Comparison of ENCODE assay signal across 14 cellular contexts in the genomic region with DNA sequence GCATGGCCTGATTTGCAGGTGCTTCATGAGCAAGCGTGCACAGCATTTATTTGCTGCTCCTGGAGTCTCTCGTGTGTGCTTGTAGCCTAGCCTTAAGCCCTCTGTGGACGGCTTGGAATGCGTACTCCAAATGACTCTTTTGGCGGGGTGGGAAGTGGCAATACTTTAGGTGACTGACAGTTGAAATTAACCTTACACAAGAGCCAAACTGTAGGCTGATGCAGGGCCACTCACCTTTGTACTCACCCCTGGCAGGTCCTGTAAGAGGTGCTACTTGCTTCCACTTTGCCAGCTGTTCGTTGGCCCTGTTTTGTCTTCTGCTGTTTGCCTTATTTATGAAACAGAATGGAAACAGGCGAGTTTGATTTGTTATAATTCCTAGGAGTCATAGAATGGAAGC. TPM values are rescaled to one million over a fixed set of nuclear protein-coding genes. Genes with fewer than 3 reads are reported as not detected.
DNase-seq lines count a peak whose midpoint lies in the region; ATAC-seq and TF ChIP-seq lines count a peak whose summit lies in the region.
"Had no signal": no experiment of that assay in that cellular context is flagged by ENCODE, and none has a peak within 500 bp of the region (broad histone marks: within the 10 kb centered on the region; RNA-seq: fewer than 3 reads in every experiment).

No MANE protein-coding gene starts in this region.

- H3K27ac ChIP-seq in liver (ENCODE audit: low read depth in 1 of 2, low read length in 2 of 2) (peak overlapping the region; percentile 67 to 70), upper lobe of right lung (no peak overlapping the region), WERI-Rb-1 (no peak overlapping the region)

- DNase-seq in stimulated activated naive CD8-positive, alpha-beta T cell treated with anti-CD3 and anti-CD28 coated beads, Interleukin-15, Interleukin-2, amounts not matched to agents 100 U/mL and 50 U/mL, for 24 hours, result no peak
- no peak for DNase-seq in activated CD4-positive, alpha-beta memory T cell treated with anti-CD3 and anti-CD28 coated beads for 36 hours
- peak; percentile 61 for DNase-seq in upper lobe of right lung
- DNase-seq in T-helper 9 cell, result no peak
- no peak for DNase-seq in WERI-Rb-1
- DNase-seq: DND-41, mesendoderm, MG63, NCI-H2081 treated with DMSO at 0.1 percent for 48 hours, NCI-H82 had no signal

- H3K9me3 Mint-ChIP-seq in stimulated activated naive CD8-positive, alpha-beta T cell treated with anti-CD3 and anti-CD28 coated beads, Interleukin-15, Interleukin-2, amounts not matched to agents 100 ng/mL and 50 ng/mL, for 24 hours, result no peaks in the 10 kb centered on the region
- H3K9me3 Mint-ChIP-seq in activated CD4-positive, alpha-beta memory T cell treated with anti-CD3 and anti-CD28 coated beads for 36 hours, result no peaks in the 10 kb centered on the region

- TF ChIP-seq CTCF in liver (IDR thresholded peaks at IDR 0.05; ENCODE audit: low read depth, low read length, missing input control) (no peak), upper lobe of right lung (IDR thresholded peaks at IDR 0.05) (no peak), WERI-Rb-1 (IDR thresholded peaks at IDR 0.05; ENCODE audit: low read depth, low read length) (no peak)

- H3K4me1 Mint-ChIP-seq in stimulated activated naive CD8-positive, alpha-beta T cell treated with anti-CD3 and anti-CD28 coated beads, Interleukin-15, Interleukin-2, amounts not matched to agents 100 ng/mL and 50 ng/mL, for 24 hours (ENCODE audit: low read depth), result peaks cover 73% of the 10 kb centered on the region
- peaks cover 66% of the 10 kb centered on the region for H3K4me1 Mint-ChIP-seq in activated CD4-positive, alpha-beta memory T cell treated with anti-CD3 and anti-CD28 coated beads for 36 hours (ENCODE audit: low read depth)

- no peaks in the 10 kb centered on the region for H3K27me3 ChIP-seq in liver (ENCODE audit: control insufficient read depth in 4 of 4, insufficient read depth in 4 of 4, low read length in 3 of 4)
- H3K27me3 ChIP-seq in upper lobe of right lung, result no peaks in the 10 kb centered on the region
- H3K27me3 ChIP-seq in WERI-Rb-1 (ENCODE audit: insufficient read depth, low read depth, severe bottlenecking), result no peaks in the 10 kb centered on the region
- H3K27me3 ChIP-seq: MG63 had no signal

- peak overlapping the region; percentile 92 for H3K27ac Mint-ChIP-seq in stimulated activated naive CD8-positive, alpha-beta T cell treated with anti-CD3 and anti-CD28 coated beads, Interleukin-15, Interleukin-2, amounts not matched to agents 100 ng/mL and 50 ng/mL, for 24 hours
- H3K27ac Mint-ChIP-seq in activated CD4-positive, alpha-beta memory T cell treated with anti-CD3 and anti-CD28 coated beads for 36 hours, result peak overlapping the region; percentile 84

- H3K4me1 ChIP-seq in liver (ENCODE audit: control insufficient read depth in 4 of 4, insufficient read depth in 4 of 4, low read length in 3 of 4) (peaks cover 15 to 58% (median 42%) of the 10 kb centered on the region in 4 donors), upper lobe of right lung (peaks cover 41% of the 10 kb centered on the region)

- H3K9me3 ChIP-seq in liver (ENCODE audit: control insufficient read depth in 4 of 4, low read length in 3 of 4) (no peaks in the 10 kb centered on the region), upper lobe of right lung (no peaks in the 10 kb centered on the region), WERI-Rb-1 (ENCODE audit: severe bottlenecking) (no peaks in the 10 kb centered on the region)
- H3K9me3 ChIP-seq: MG63 had no signal

- ATAC-seq in stimulated activated naive CD8-positive, alpha-beta T cell treated with anti-CD3 and anti-CD28 coated beads, Interleukin-15, Interleukin-2, amounts not matched to agents 100 U/mL and 50 U/mL, for 24 hours, result no peak
- ATAC-seq in upper lobe of right lung (peak; percentile 85), GM19463 (IDR thresholded peaks at IDR 0.05; ENCODE audit: unreplicated experiment) (no peak)

- no peak overlapping the region for H3K4me3 ChIP-seq in liver (ENCODE audit: low read depth in 1 of 3, low read length in 3 of 3)
- H3K4me3 ChIP-seq in upper lobe of right lung, result no peak overlapping the region
- H3K4me3 ChIP-seq in WERI-Rb-1 (ENCODE audit: low read depth, low read length), result no peak overlapping the region
- H3K4me3 ChIP-seq: MG63, skin epidermis had no signal

- no peak overlapping the region for H3K4me3 Mint-ChIP-seq in stimulated activated naive CD8-positive, alpha-beta T cell treated with anti-CD3 and anti-CD28 coated beads, Interleukin-15, Interleukin-2, amounts not matched to agents 100 ng/mL and 50 ng/mL, for 24 hours
- H3K4me3 Mint-ChIP-seq in activated CD4-positive, alpha-beta memory T cell treated with anti-CD3 and anti-CD28 coated beads for 36 hours, result no peak overlapping the region

- 45% methylated on average over 7 of the region's 7 CpGs for WGBS in liver

- H3K36me3 ChIP-seq in liver (ENCODE audit: control insufficient read depth in 4 of 4, insufficient read depth in 3 of 4, low read depth in 1 of 4, low read length in 3 of 4), result peaks cover 3 to 20% (median 14%) of the 10 kb centered on the region in 4 donors
- H3K36me3 ChIP-seq in upper lobe of right lung, result peaks cover 37% of the 10 kb centered on the region
- peaks cover 61% of the 10 kb centered on the region for H3K36me3 ChIP-seq in WERI-Rb-1

- POLR2A ChIA-PET in activated CD4-positive, alpha-beta memory T cell treated with anti-CD3 and anti-CD28 coated beads for 36 hours (lab: Charles Lee), result interaction anchor here (1.2 to 1.4 kb wide), 2 partner anchors 14 to 23 kb away, joined by 3 to 6 read pairs; a partner anchor contains a TSS

- TF ChIP-seq RAD21 in liver (IDR thresholded peaks at IDR 0.05), result peak; percentile 25 to 44

- CTCF ChIA-PET in activated CD4-positive, alpha-beta memory T cell treated with anti-CD3 and anti-CD28 coated beads for 36 hours (lab: Charles Lee), result interaction anchor here (1.7 kb wide), 1 partner anchor 9 kb away, joined by 4 read pairs; no protein-coding TSS in a partner anchor

- intact Hi-C loops in activated CD4-positive, alpha-beta memory T cell treated with anti-CD3 and anti-CD28 coated beads for 36 hours (cut with micrococcal nuclease), result loop anchor here (2.0 to 10.0 kb wide), 2 partner anchors 103 to 241 kb away; a partner anchor contains a TSS
- intact Hi-C loops in upper lobe of right lung (cut with DNase I), result no loop called here

- H3K36me3 Mint-ChIP-seq in stimulated activated naive CD8-positive, alpha-beta T cell treated with anti-CD3 and anti-CD28 coated beads, Interleukin-15, Interleukin-2, amounts not matched to agents 100 ng/mL and 50 ng/mL, for 24 hours (ENCODE audit: low read depth), result peaks cover 56% of the 10 kb centered on the region
- peaks cover 33% of the 10 kb centered on the region for H3K36me3 Mint-ChIP-seq in activated CD4-positive, alpha-beta memory T cell treated with anti-CD3 and anti-CD28 coated beads for 36 hours

- H3K9ac ChIP-seq in liver (ENCODE audit: low read depth in 1 of 2, low read length in 2 of 2), result no peak overlapping the region

- no peaks in the 10 kb centered on the region for H3K27me3 Mint-ChIP-seq in stimulated activated naive CD8-positive, alpha-beta T cell treated with anti-CD3 and anti-CD28 coated beads, Interleukin-15, Interleukin-2, amounts not matched to agents 100 ng/mL and 50 ng/mL, for 24 hours
- no peaks in the 10 kb centered on the region for H3K27me3 Mint-ChIP-seq in activated CD4-positive, alpha-beta memory T cell treated with anti-CD3 and anti-CD28 coated beads for 36 hours

TF ChIP-seq in liver, 16 proteins besides CTCF, POLR2A, EP300 and RAD21 (continues in another document):
- TF ChIP-seq NR2F2 (IDR thresholded peaks at IDR 0.05), result peak; percentile 69
- TF ChIP-seq HNF4G (IDR thresholded peaks at IDR 0.05), result peak; percentile 81
- TF ChIP-seq, protein P1, sequence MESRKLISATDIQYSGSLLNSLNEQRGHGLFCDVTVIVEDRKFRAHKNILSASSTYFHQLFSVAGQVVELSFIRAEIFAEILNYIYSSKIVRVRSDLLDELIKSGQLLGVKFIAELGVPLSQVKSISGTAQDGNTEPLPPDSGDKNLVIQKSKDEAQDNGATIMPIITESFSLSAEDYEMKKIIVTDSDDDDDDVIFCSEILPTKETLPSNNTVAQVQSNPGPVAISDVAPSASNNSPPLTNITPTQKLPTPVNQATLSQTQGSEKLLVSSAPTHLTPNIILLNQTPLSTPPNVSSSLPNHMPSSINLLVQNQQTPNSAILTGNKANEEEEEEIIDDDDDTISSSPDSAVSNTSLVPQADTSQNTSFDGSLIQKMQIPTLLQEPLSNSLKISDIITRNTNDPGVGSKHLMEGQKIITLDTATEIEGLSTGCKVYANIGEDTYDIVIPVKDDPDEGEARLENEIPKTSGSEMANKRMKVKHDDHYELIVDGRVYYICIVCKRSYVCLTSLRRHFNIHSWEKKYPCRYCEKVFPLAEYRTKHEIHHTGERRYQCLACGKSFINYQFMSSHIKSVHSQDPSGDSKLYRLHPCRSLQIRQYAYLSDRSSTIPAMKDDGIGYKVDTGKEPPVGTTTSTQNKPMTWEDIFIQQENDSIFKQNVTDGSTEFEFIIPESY (IDR thresholded peaks at IDR 0.05), result no peak
- peak; percentile 95 to 96 for TF ChIP-seq HNF4A (conservative IDR thresholded peaks at IDR 0.05)
- TF ChIP-seq RXRA (IDR thresholded peaks at IDR 0.05), result peak; percentile 85 to 91
- no peak for TF ChIP-seq FOXA1 (IDR thresholded peaks at IDR 0.05)
- TF ChIP-seq, protein P2, sequence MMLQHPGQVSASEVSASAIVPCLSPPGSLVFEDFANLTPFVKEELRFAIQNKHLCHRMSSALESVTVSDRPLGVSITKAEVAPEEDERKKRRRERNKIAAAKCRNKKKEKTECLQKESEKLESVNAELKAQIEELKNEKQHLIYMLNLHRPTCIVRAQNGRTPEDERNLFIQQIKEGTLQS (IDR thresholded peaks at IDR 0.05), result no peak
- TF ChIP-seq, protein P3, sequence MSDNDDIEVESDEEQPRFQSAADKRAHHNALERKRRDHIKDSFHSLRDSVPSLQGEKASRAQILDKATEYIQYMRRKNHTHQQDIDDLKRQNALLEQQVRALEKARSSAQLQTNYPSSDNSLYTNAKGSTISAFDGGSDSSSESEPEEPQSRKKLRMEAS (IDR thresholded peaks at IDR 0.05), result peak; percentile 38
- TF ChIP-seq FOXA2 (IDR thresholded peaks at IDR 0.05), result no peak
- peak; percentile 87 for TF ChIP-seq SP1 (IDR thresholded peaks at IDR 0.05)
- TF ChIP-seq EGR1 (IDR thresholded peaks at IDR 0.05; ENCODE audit: low read depth in 2 of 2), result peak in 1 of 2 donors; percentile 20
- TF ChIP-seq GABPA (IDR thresholded peaks at IDR 0.05 in 1 of 2, conservative IDR thresholded peaks at IDR 0.05 in 1 of 2), result no peak
- TF ChIP-seq TAF1 (conservative IDR thresholded peaks at IDR 0.05), result no peak

RNA-seq across cellular contexts. Expression of a gene that starts 22.9 kb away (rescaled TPM):
- 10 to 100 TPM; 26.6 to 29.2 TPM for total RNA-seq in activated CD4-positive, alpha-beta memory T cell treated with anti-CD3 and anti-CD28 coated beads for 36 hours
- total RNA-seq in liver, result 10 to 100 TPM in 1 of 2 donors, 1 to 10 TPM in 1; 8.8 to 15.1 TPM
- 1 to 10 TPM; 3.9 to 7.4 TPM for polyA plus RNA-seq in liver
- 19.9 TPM for total RNA-seq in upper lobe of right lung

Comparison
In these comparisons a context has a peak if more than half of its experiments do, and no peak if none do; other contexts are left out.
1. H3K27ac ChIP-seq: peak in liver (2 of 2); none in upper lobe of right lung (single experiment) and WERI-Rb-1 (single experiment).